8 cellular contexts compared by ENCODE assay signal in genomic region chr3:4493008-4493930, GRCh38. TPM values are rescaled to one million over a fixed set of nuclear protein-coding genes. Genes with fewer than 3 reads are reported as not detected.
DNase-seq lines count a peak whose midpoint lies in the region; ATAC-seq and TF ChIP-seq lines count a peak whose summit lies in the region.

ITPR1 (plus strand) TSS chr3:4493348; CDS start chr3:4516492, 23,144 bp downstream.

- no peaks in the 10 kb centered on the region for H3K79me2 ChIP-seq in DND-41 (ENCODE audit: insufficient read depth, low read length)
- H3K79me2 ChIP-seq in GM23248 (ENCODE audit: insufficient read depth): no peaks in the 10 kb centered on the region

- TF ChIP-seq CTCF in DND-41 (IDR thresholded peaks at IDR 0.05; ENCODE audit: borderline replicate concordance, extremely low read depth, low read length, poor library complexity, severe bottlenecking): no peak

- H3K4me2 ChIP-seq in DND-41 (ENCODE audit: insufficient read depth, low read length): peak within 1 kb of the TSS; percentile 97
- H3K4me2 ChIP-seq in GM23248 (ENCODE audit: unreplicated experiment): peak within 1 kb of the TSS; percentile 88

- CTCF ChIA-PET in naive thymus-derived CD4-positive, alpha-beta T cell (lab: Charles Lee): interaction anchor here (0.6 to 3.4 kb wide), 8 partner anchors 10 to 700 kb away, joined by 3 to 31 read pairs (median 4); partner anchors contain the start of gene SUMF1

- H3K9me3 ChIP-seq in DND-41 (ENCODE audit: insufficient read depth, low read length, severe bottlenecking) (no peaks in the 10 kb centered on the region), GM23248 (ENCODE audit: low read depth) (no peaks in the 10 kb centered on the region)
- H3K9me3 ChIP-seq in naive thymus-derived CD4-positive, alpha-beta T cell (ENCODE audit: control insufficient read depth in 2 of 3, low read length in 3 of 3): no peaks in the 10 kb centered on the region

- peak within 1 kb of the TSS; percentile 96 for H3K4me3 Mint-ChIP-seq in activated T-helper 1 cell treated with anti-CD3 and anti-CD28 coated beads, Interleukin-12 subunit alpha, Interleukin-12 subunit beta, Interleukin-2, Interleukin-4 antibody, amounts not matched to agents 30 ng/mL and 10 ng/mL and 1 ng/mL, durations not matched to agents 14 hours and 24 hours and 36 hours
- H3K4me3 Mint-ChIP-seq in naive thymus-derived CD4-positive, alpha-beta T cell: peak within 1 kb of the TSS; percentile 93 to 98 (median 96)
- peak within 1 kb of the TSS; percentile 93 to 94 for H3K4me3 Mint-ChIP-seq in stimulated activated naive B cell treated with anti-CD40 and anti-IgM and Interleukin-4, amounts not matched to agents 10 μg/mL and 1 μg/mL and 100 μg/mL, for 72 hours

- intact Hi-C loops in activated T-helper 1 cell treated with anti-CD3 and anti-CD28 coated beads, Interleukin-12 subunit alpha, Interleukin-12 subunit beta, Interleukin-2, Interleukin-4 antibody, amounts not matched to agents 30 ng/mL and 10 ng/mL and 1 ng/mL, durations not matched to agents 14 hours and 24 hours and 36 hours (cut with micrococcal nuclease): loop anchor here (1.0 to 10.0 kb wide), 16 partner anchors 18 to 1314 kb away; partner anchors contain the start of genes ARL8B, CRBN, EDEM1 and SETMAR
- intact Hi-C loops in naive thymus-derived CD4-positive, alpha-beta T cell (cut with micrococcal nuclease): loop anchor here (1.0 to 10.0 kb wide), 22 partner anchors 11 to 1367 kb away; partner anchors contain the start of genes ARL8B (in 2 of the 2), CRBN (in 2 of the 2), SETMAR (in 2 of the 2) and SUMF1 (in 2 of the 2)

- H3K4me3 ChIP-seq in DND-41 (ENCODE audit: low read depth in 1 of 2, low read length in 2 of 2) (peak within 1 kb of the TSS; percentile 63 to 79), GM23248 (peak within 1 kb of the TSS; percentile 87)
- H3K4me3 ChIP-seq in naive thymus-derived CD4-positive, alpha-beta T cell (ENCODE audit: low read length): peak within 1 kb of the TSS; percentile 84

- H3F3A ChIP-seq in GM23248 (ENCODE audit: insufficient read depth): no peaks in the 10 kb centered on the region

- peak; percentile 92 for ATAC-seq in DND-41 (ENCODE audit: insufficient read depth, low read depth)
- ATAC-seq in naive thymus-derived CD4-positive, alpha-beta T cell: peak; percentile 95
- ATAC-seq in stimulated activated naive B cell treated with anti-CD40 and anti-IgM and Interleukin-4, amounts not matched to agents 10 μg/mL and 1 μg/mL and 100 μg/mL, for 72 hours (replicated peaks): peak; percentile 90 to 92

- H3K27me3 Mint-ChIP-seq in activated T-helper 1 cell treated with anti-CD3 and anti-CD28 coated beads, Interleukin-12 subunit alpha, Interleukin-12 subunit beta, Interleukin-2, Interleukin-4 antibody, amounts not matched to agents 30 ng/mL and 10 ng/mL and 1 ng/mL, durations not matched to agents 14 hours and 24 hours and 36 hours (ENCODE audit: insufficient read depth): peaks cover 35% of the 10 kb centered on the region
- peaks cover 0 to 40% (median 0%) of the 10 kb centered on the region in 5 donors for H3K27me3 Mint-ChIP-seq in naive thymus-derived CD4-positive, alpha-beta T cell
- peaks cover 0 to 6% of the 10 kb centered on the region in 2 donors for H3K27me3 Mint-ChIP-seq in stimulated activated naive B cell treated with anti-CD40 and anti-IgM and Interleukin-4, amounts not matched to agents 10 μg/mL and 1 μg/mL and 100 μg/mL, for 72 hours

- H3K27me3 ChIP-seq in DND-41 (ENCODE audit: insufficient read depth, low read length, poor library complexity) (peaks cover 25% of the 10 kb centered on the region), GM23248 (replicated peaks; ENCODE audit: insufficient read depth) (no peaks in the 10 kb centered on the region)
- H3K27me3 ChIP-seq in naive thymus-derived CD4-positive, alpha-beta T cell (ENCODE audit: control insufficient read depth in 2 of 2, insufficient read depth in 2 of 2, low read length in 2 of 2): no peaks in the 10 kb centered on the region

- H3K36me3 ChIP-seq in DND-41 (ENCODE audit: insufficient read depth, low read length) (no peaks in the 10 kb centered on the region), GM23248 (ENCODE audit: low read depth) (no peaks in the 10 kb centered on the region)
- peaks cover 0 to 3% (median 0%) of the 10 kb centered on the region in 3 experiments for H3K36me3 ChIP-seq in naive thymus-derived CD4-positive, alpha-beta T cell (ENCODE audit: control insufficient read depth in 2 of 3, insufficient read depth in 3 of 3, low read length in 3 of 3)

- in situ Hi-C loops in GM23248 (cut with MboI): no loop called here

- 0 to 1% methylated on average over 36 to 47 of the region's 47 CpGs for WGBS in GM23248 (ENCODE audit: low coverage in 1 of 2, low lambda C conversion rate in 2 of 2, missing lambda C conversion rate in 2 of 2), 2 experiments

- peaks cover 34% of the 10 kb centered on the region for H3K36me3 Mint-ChIP-seq in activated T-helper 1 cell treated with anti-CD3 and anti-CD28 coated beads, Interleukin-12 subunit alpha, Interleukin-12 subunit beta, Interleukin-2, Interleukin-4 antibody, amounts not matched to agents 30 ng/mL and 10 ng/mL and 1 ng/mL, durations not matched to agents 14 hours and 24 hours and 36 hours (ENCODE audit: low read depth)
- peaks cover 0 to 14% (median 6%) of the 10 kb centered on the region in 5 donors for H3K36me3 Mint-ChIP-seq in naive thymus-derived CD4-positive, alpha-beta T cell
- peaks cover 35 to 44% of the 10 kb centered on the region in 2 donors for H3K36me3 Mint-ChIP-seq in stimulated activated naive B cell treated with anti-CD40 and anti-IgM and Interleukin-4, amounts not matched to agents 10 μg/mL and 1 μg/mL and 100 μg/mL, for 72 hours

- H4K20me1 ChIP-seq in DND-41 (ENCODE audit: insufficient read depth, low read length): no peaks in the 10 kb centered on the region
- no peaks in the 10 kb centered on the region for H4K20me1 ChIP-seq in GM23248 (ENCODE audit: insufficient read depth)

- POLR2A ChIA-PET in naive thymus-derived CD4-positive, alpha-beta T cell (lab: Charles Lee): interaction anchor here (0.5 to 5.2 kb wide), 21 partner anchors 12 to 1316 kb away, joined by 3 to 97 read pairs (median 5); partner anchors contain the start of genes EDEM1, SETMAR and SUMF1

- H2AFZ ChIP-seq in DND-41 (ENCODE audit: low read depth, low read length) (peak within 1 kb of the TSS; percentile 81), GM23248 (peak within 1 kb of the TSS; percentile 94)

- peak within 1 kb of the TSS; percentile 83 for H3K27ac Mint-ChIP-seq in activated T-helper 1 cell treated with anti-CD3 and anti-CD28 coated beads, Interleukin-12 subunit alpha, Interleukin-12 subunit beta, Interleukin-2, Interleukin-4 antibody, amounts not matched to agents 30 ng/mL and 10 ng/mL and 1 ng/mL, durations not matched to agents 14 hours and 24 hours and 36 hours
- peak within 1 kb of the TSS; percentile 86 to 96 (median 90) for H3K27ac Mint-ChIP-seq in naive thymus-derived CD4-positive, alpha-beta T cell
- H3K27ac Mint-ChIP-seq in stimulated activated naive B cell treated with anti-CD40 and anti-IgM and Interleukin-4, amounts not matched to agents 10 μg/mL and 1 μg/mL and 100 μg/mL, for 72 hours: peak within 1 kb of the TSS; percentile 97

- H3K4me1 Mint-ChIP-seq in activated T-helper 1 cell treated with anti-CD3 and anti-CD28 coated beads, Interleukin-12 subunit alpha, Interleukin-12 subunit beta, Interleukin-2, Interleukin-4 antibody, amounts not matched to agents 30 ng/mL and 10 ng/mL and 1 ng/mL, durations not matched to agents 14 hours and 24 hours and 36 hours (ENCODE audit: low read depth): peaks cover 59% of the 10 kb centered on the region
- H3K4me1 Mint-ChIP-seq in naive thymus-derived CD4-positive, alpha-beta T cell: peaks cover 36 to 57% (median 41%) of the 10 kb centered on the region in 7 donors
- H3K4me1 Mint-ChIP-seq in stimulated activated naive B cell treated with anti-CD40 and anti-IgM and Interleukin-4, amounts not matched to agents 10 μg/mL and 1 μg/mL and 100 μg/mL, for 72 hours: peaks cover 30 to 58% of the 10 kb centered on the region in 2 donors

- H3K4me1 ChIP-seq in DND-41 (ENCODE audit: insufficient read depth, low read length) (peaks cover 29% of the 10 kb centered on the region), GM23248 (ENCODE audit: insufficient read depth) (peaks cover 4% of the 10 kb centered on the region)
- peaks cover 14 to 17% of the 10 kb centered on the region in 2 donors for H3K4me1 ChIP-seq in naive thymus-derived CD4-positive, alpha-beta T cell (ENCODE audit: control insufficient read depth in 2 of 2, insufficient read depth in 2 of 2, low read length in 2 of 2)

- DNase-seq in DND-41 (peak; percentile 99), GM23248 (peak; percentile 98), Kasumi-1 (lab: John Stamatoyannopoulos, UW) (peak; percentile 98 to 99), RPMI7951 (ENCODE audit: low read depth) (peak; percentile 99), fibroblast of gingiva (ENCODE audit: low read depth) (peak; percentile 99)
- DNase-seq in activated T-helper 1 cell treated with anti-CD3 and anti-CD28 coated beads, Interleukin-12 subunit alpha, Interleukin-12 subunit beta, Interleukin-2, Interleukin-4 antibody, amounts not matched to agents 30 ng/mL and 10 ng/mL and 1 ng/mL, durations not matched to agents 14 hours and 24 hours and 36 hours (ENCODE audit: low spot score): peak; percentile 97
- DNase-seq in naive thymus-derived CD4-positive, alpha-beta T cell: peak; percentile 91 to 99 (median 98)
- peak; percentile 97 for DNase-seq in stimulated activated naive B cell treated with anti-CD40 and anti-IgM and Interleukin-4, amounts not matched to agents 10 μg/mL and 1 μg/mL and 100 μg/mL, for 72 hours

- H3K9me2 ChIP-seq in GM23248 (ENCODE audit: insufficient read depth): no peaks in the 10 kb centered on the region

- H3K9me3 Mint-ChIP-seq in activated T-helper 1 cell treated with anti-CD3 and anti-CD28 coated beads, Interleukin-12 subunit alpha, Interleukin-12 subunit beta, Interleukin-2, Interleukin-4 antibody, amounts not matched to agents 30 ng/mL and 10 ng/mL and 1 ng/mL, durations not matched to agents 14 hours and 24 hours and 36 hours: no peaks in the 10 kb centered on the region
- no peaks in the 10 kb centered on the region for H3K9me3 Mint-ChIP-seq in naive thymus-derived CD4-positive, alpha-beta T cell
- H3K9me3 Mint-ChIP-seq in stimulated activated naive B cell treated with anti-CD40 and anti-IgM and Interleukin-4, amounts not matched to agents 10 μg/mL and 1 μg/mL and 100 μg/mL, for 72 hours: no peaks in the 10 kb centered on the region

- H3K27ac ChIP-seq in DND-41 (ENCODE audit: low read length) (peak within 1 kb of the TSS; percentile 68), GM23248 (peak within 1 kb of the TSS; percentile 58)
- H3K27ac ChIP-seq in naive thymus-derived CD4-positive, alpha-beta T cell (ENCODE audit: low read depth, low read length): peak within 1 kb of the TSS; percentile 89

- H3K9ac ChIP-seq in DND-41 (ENCODE audit: low read depth, low read length) (peak within 1 kb of the TSS; percentile 60), GM23248 (peak within 1 kb of the TSS; percentile 85)

RNA-seq across cellular contexts. Expression of gene ITPR1, which starts in this region (rescaled TPM):
- total RNA-seq in GM23248 (2014; rRNA removed; shearing (Covaris generic)): 2.5 and 6.8 TPM in 2 replicates
- 1.4 and 2.1 TPM in 2 replicates for polyA plus RNA-seq in GM23248 (2016; fragmentation: Nextera tagmentation; extraction: Ambion mirVana)
- 11.4 and 13.2 TPM in 2 replicates for total RNA-seq in RPMI7951 (2014; rRNA removed; shearing (Covaris generic))
- total RNA-seq in activated T-helper 1 cell treated with anti-CD3 and anti-CD28 coated beads, Interleukin-12 subunit alpha, Interleukin-12 subunit beta, Interleukin-2, Interleukin-4 antibody, amounts not matched to agents 30 ng/mL and 10 ng/mL and 1 ng/mL, durations not matched to agents 14 hours and 24 hours and 36 hours: 108 and 113 TPM in 2 replicates
- 100 to 1,000 TPM in 1 of 5 experiments, 10 to 100 TPM in 4; 66.7 to 118 (median 90.7) TPM for total RNA-seq in naive thymus-derived CD4-positive, alpha-beta T cell
- 10 to 100 TPM; 15.1 to 15.3 TPM for polyA plus RNA-seq in naive thymus-derived CD4-positive, alpha-beta T cell

Comparison
In these comparisons a context has a peak if more than half of its experiments do, and no peak if none do; other contexts are left out.
1. Peak in every context shown above with its lines: DNase-seq, ATAC-seq, H3K4me3 ChIP-seq and H3K27ac ChIP-seq.